Comparison of ENCODE assay signal across 22 cellular contexts in genomic region chr16:79367822-79368221, GRCh38.
A peak's percentile ranks its signal among the peaks of the same experiment; 100 is the strongest.
DNase-seq lines count a peak whose midpoint lies in the region; ATAC-seq and TF ChIP-seq lines count a peak whose summit lies in the region.
"Had no signal": no experiment of that assay in that cellular context is flagged by ENCODE, and none has a peak within 500 bp of the region (broad histone marks: within the 10 kb centered on the region; RNA-seq: fewer than 3 reads in every experiment).

No MANE protein-coding gene starts in this region.

- H2BK5ac ChIP-seq in H9 (ENCODE audit: insufficient read length, low read length): no peak overlapping the region

- H3K18ac ChIP-seq in H9 (ENCODE audit: insufficient read length, low read depth, low read length): no peak overlapping the region

- H3K36me3 ChIP-seq in right atrium auricular region (no peaks in the 10 kb centered on the region), parathyroid adenoma (ENCODE audit: control insufficient read depth, insufficient read depth, low read length) (no peaks in the 10 kb centered on the region)
- H3K36me3 ChIP-seq: BE2C; BLaER1 treated with 17β-estradiol and CSF1 and Interleukin-3, amounts not matched to agents 10 nM and 100 nM had no signal

- H3K36me3 Mint-ChIP-seq in H9 (ENCODE audit: insufficient read depth in 1 of 3, low read depth in 3 of 3) (peaks cover 0 to 8% (median 4%) of the 10 kb centered on the region in 3 experiments; a peak in 1 of 7 replicates), osteocyte (ENCODE audit: unreplicated experiment) (no peaks in the 10 kb centered on the region)
- H3K36me3 Mint-ChIP-seq in effector memory CD8-positive, alpha-beta T cell (ENCODE audit: insufficient read depth): peaks cover under 1% of the 10 kb centered on the region
- peaks cover 13% of the 10 kb centered on the region for H3K36me3 Mint-ChIP-seq in activated T-helper 2 cell treated with anti-CD3 and anti-CD28 coated beads, Interferon-gamma antibody, Interleukin-2, Interleukin-4, amounts not matched to agents 10 μg/mL and 5 μg/mL and 100 μg/mL, durations not matched to agents 14 hours and 24 hours and 36 hours (ENCODE audit: low read depth)
- H3K36me3 Mint-ChIP-seq: CD14-positive monocyte had no signal

- no peak overlapping the region for H3K4me3 Mint-ChIP-seq in H9
- no peak overlapping the region for H3K4me3 Mint-ChIP-seq in effector memory CD8-positive, alpha-beta T cell
- H3K4me3 Mint-ChIP-seq in osteocyte (ENCODE audit: unreplicated experiment): no peak overlapping the region
- H3K4me3 Mint-ChIP-seq in activated T-helper 2 cell treated with anti-CD3 and anti-CD28 coated beads, Interferon-gamma antibody, Interleukin-2, Interleukin-4, amounts not matched to agents 10 μg/mL and 5 μg/mL and 100 μg/mL, durations not matched to agents 14 hours and 24 hours and 36 hours (ENCODE audit: low read depth): no peak overlapping the region
- H3K4me3 Mint-ChIP-seq: CD14-positive monocyte; CD4-positive, alpha-beta T cell; CD8-positive, alpha-beta memory T cell had no signal

- no peak overlapping the region for H2BK12ac ChIP-seq in H9 (ENCODE audit: insufficient read length, low read depth, low read length)

- H2BK20ac ChIP-seq in H9 (ENCODE audit: low read depth, low read length, poor library complexity, severe bottlenecking): no peak overlapping the region

- H3K4ac ChIP-seq in H9 (ENCODE audit: low read depth, low read length): no peak overlapping the region

- H3K4me1 Mint-ChIP-seq in H9: peaks cover 0 to 5% of the 10 kb centered on the region in 2 experiments; a peak in 1 of 4 replicates
- H3K4me1 Mint-ChIP-seq in effector memory CD8-positive, alpha-beta T cell (ENCODE audit: low read depth in 2 of 2): peaks cover 29 to 30% of the 10 kb centered on the region in 2 donors
- no peaks in the 10 kb centered on the region for H3K4me1 Mint-ChIP-seq in osteocyte (ENCODE audit: unreplicated experiment)
- peaks cover 22% of the 10 kb centered on the region for H3K4me1 Mint-ChIP-seq in activated T-helper 2 cell treated with anti-CD3 and anti-CD28 coated beads, Interferon-gamma antibody, Interleukin-2, Interleukin-4, amounts not matched to agents 10 μg/mL and 5 μg/mL and 100 μg/mL, durations not matched to agents 14 hours and 24 hours and 36 hours (ENCODE audit: low read depth)

- H2AFZ ChIP-seq in H9 (ENCODE audit: low read length) (no peak overlapping the region), parathyroid adenoma (peak overlapping the region; percentile 67)

- H3K27ac Mint-ChIP-seq in H9: no peak overlapping the region; a peak in 1 of 7 replicates
- H3K27ac Mint-ChIP-seq in effector memory CD8-positive, alpha-beta T cell: peak overlapping the region; percentile 20 to 52
- no peak overlapping the region for H3K27ac Mint-ChIP-seq in osteocyte (ENCODE audit: unreplicated experiment)
- H3K27ac Mint-ChIP-seq in activated T-helper 2 cell treated with anti-CD3 and anti-CD28 coated beads, Interferon-gamma antibody, Interleukin-2, Interleukin-4, amounts not matched to agents 10 μg/mL and 5 μg/mL and 100 μg/mL, durations not matched to agents 14 hours and 24 hours and 36 hours: no peak overlapping the region
- H3K27ac Mint-ChIP-seq: CD14-positive monocyte; CD4-positive, alpha-beta T cell had no signal

- no peaks in the 10 kb centered on the region for H3K23me2 ChIP-seq in H9 (ENCODE audit: insufficient read length, low read depth, low read length, poor library complexity, severe bottlenecking)

- H2AK5ac ChIP-seq in H9 (ENCODE audit: insufficient read length, low read length): no peak overlapping the region

- H3K23ac ChIP-seq in H9 (ENCODE audit: insufficient read length, low read depth, low read length): no peak overlapping the region

- ATAC-seq in Right ventricle myocardium inferior: peak; percentile 62
- no peak for ATAC-seq in effector memory CD8-positive, alpha-beta T cell (replicated peaks)
- ATAC-seq: A549 had no signal

- H4K5ac ChIP-seq in H9 (ENCODE audit: insufficient read length, low read depth, low read length): no peak overlapping the region

- peaks cover 0 to 16% of the 10 kb centered on the region in 2 donors for H3K9me3 ChIP-seq in right atrium auricular region
- no peaks in the 10 kb centered on the region for H3K9me3 ChIP-seq in H9 (ENCODE audit: control insufficient read depth, low read depth, low read length)
- no peaks in the 10 kb centered on the region for H3K9me3 ChIP-seq in parathyroid adenoma (ENCODE audit: control insufficient read depth, low read length)

- H3K56ac ChIP-seq in H9 (ENCODE audit: insufficient read length, low read depth, low read length): no peak overlapping the region

- H2BK15ac ChIP-seq in H9 (ENCODE audit: low read depth, low read length): no peak overlapping the region

- WGBS in H9 (ENCODE audit: extremely low coverage, insufficient read length, low lambda C conversion rate): no CpG with 5 or more reads among the region's 5 CpGs

- no peak for TF ChIP-seq CTCF in right atrium auricular region (IDR thresholded peaks at IDR 0.05)
- no peak for TF ChIP-seq CTCF in H9 (conservative IDR thresholded peaks at IDR 0.05)
- TF ChIP-seq CTCF in parathyroid adenoma (IDR thresholded peaks at IDR 0.05): no peak
- no peak for TF ChIP-seq CTCF in osteocyte (IDR thresholded peaks at IDR 0.05)

- H3K79me1 ChIP-seq in H9 (ENCODE audit: insufficient read depth, low read depth, low read length, poor library complexity, severe bottlenecking): no peaks in the 10 kb centered on the region

- no peaks in the 10 kb centered on the region for H4K20me1 ChIP-seq in H9 (ENCODE audit: control insufficient read depth, insufficient read depth, insufficient read length)
- H4K20me1 ChIP-seq: BLaER1 treated with 17β-estradiol and CSF1 and Interleukin-3, amounts not matched to agents 10 nM and 100 nM had no signal

- H3K14ac ChIP-seq in H9 (ENCODE audit: insufficient read depth, low read length): 0 out of 2 replicates have a peak overlapping the region, but pooled peaks have one; percentile 45

- H3K27me3 Mint-ChIP-seq in H9 (ENCODE audit: low read depth): no peaks in the 10 kb centered on the region; the same call in 1 of the 2 replicates
- no peaks in the 10 kb centered on the region for H3K27me3 Mint-ChIP-seq in effector memory CD8-positive, alpha-beta T cell
- peaks cover 7% of the 10 kb centered on the region for H3K27me3 Mint-ChIP-seq in osteocyte (ENCODE audit: unreplicated experiment)
- H3K27me3 Mint-ChIP-seq in activated T-helper 2 cell treated with anti-CD3 and anti-CD28 coated beads, Interferon-gamma antibody, Interleukin-2, Interleukin-4, amounts not matched to agents 10 μg/mL and 5 μg/mL and 100 μg/mL, durations not matched to agents 14 hours and 24 hours and 36 hours (ENCODE audit: low read depth): no peaks in the 10 kb centered on the region

- H3K27ac ChIP-seq in right atrium auricular region: no peak overlapping the region
- no peak overlapping the region for H3K27ac ChIP-seq in H9 (ENCODE audit: insufficient read length, low read depth, low read length)
- H3K27ac ChIP-seq in parathyroid adenoma: no peak overlapping the region
- H3K27ac ChIP-seq: A549; BLaER1 treated with 17β-estradiol and CSF1 and Interleukin-3, amounts not matched to agents 10 nM and 100 nM had no signal

- H2BK120ac ChIP-seq in H9 (ENCODE audit: low read depth, low read length, poor library complexity, severe bottlenecking): no peak overlapping the region

- no peak overlapping the region for H4K91ac ChIP-seq in H9 (ENCODE audit: insufficient read length, low read depth, low read length)

- no peaks in the 10 kb centered on the region for H3K4me1 ChIP-seq in right atrium auricular region
- no peaks in the 10 kb centered on the region for H3K4me1 ChIP-seq in H9 (ENCODE audit: insufficient read depth, low read length)
- peaks cover 28% of the 10 kb centered on the region for H3K4me1 ChIP-seq in parathyroid adenoma
- H3K4me1 ChIP-seq: BE2C had no signal

- no peaks in the 10 kb centered on the region for H3K27me3 ChIP-seq in right atrium auricular region
- no peaks in the 10 kb centered on the region for H3K27me3 ChIP-seq in H9 (ENCODE audit: insufficient read depth, low read length)
- H3K27me3 ChIP-seq in parathyroid adenoma (ENCODE audit: control insufficient read depth, insufficient read depth, low read length): no peaks in the 10 kb centered on the region
- H3K27me3 ChIP-seq: BE2C; BLaER1 treated with 17β-estradiol and CSF1 and Interleukin-3, amounts not matched to agents 10 nM and 100 nM had no signal

- no peak overlapping the region for H3K4me2 ChIP-seq in H9 (ENCODE audit: insufficient read depth, insufficient read length, low read length)
- no peak overlapping the region for H3K4me2 ChIP-seq in parathyroid adenoma (ENCODE audit: low read length)
- H3K4me2 ChIP-seq: A549 had no signal

- H3K79me2 ChIP-seq in H9 (ENCODE audit: insufficient read depth, low read length): no peaks in the 10 kb centered on the region
- no peaks in the 10 kb centered on the region for H3K79me2 ChIP-seq in parathyroid adenoma

- peaks cover 3% of the 10 kb centered on the region in 2 experiments; a peak in 3 of 5 replicates for H3K9me3 Mint-ChIP-seq in H9
- H3K9me3 Mint-ChIP-seq in effector memory CD8-positive, alpha-beta T cell: peaks cover 2 to 17% of the 10 kb centered on the region in 2 donors
- H3K9me3 Mint-ChIP-seq in osteocyte (ENCODE audit: unreplicated experiment): peaks cover 3% of the 10 kb centered on the region
- H3K9me3 Mint-ChIP-seq in activated T-helper 2 cell treated with anti-CD3 and anti-CD28 coated beads, Interferon-gamma antibody, Interleukin-2, Interleukin-4, amounts not matched to agents 10 μg/mL and 5 μg/mL and 100 μg/mL, durations not matched to agents 14 hours and 24 hours and 36 hours: peaks cover 35% of the 10 kb centered on the region

- no peak overlapping the region for H3K9ac ChIP-seq in H9 (ENCODE audit: extremely low read depth, insufficient read length, low read length)
- no peak overlapping the region for H3K9ac ChIP-seq in parathyroid adenoma
- H3K9ac ChIP-seq: BLaER1 treated with 17β-estradiol and CSF1 and Interleukin-3, amounts not matched to agents 10 nM and 100 nM had no signal

- no peak overlapping the region for H4K8ac ChIP-seq in H9 (replicated peaks; ENCODE audit: insufficient read length, low read depth, low read length)

- H3T11ph ChIP-seq in H9 (ENCODE audit: low read length): no peak overlapping the region

- no peak overlapping the region for H3K4me3 ChIP-seq in right atrium auricular region
- H3K4me3 ChIP-seq in parathyroid adenoma (ENCODE audit: low read depth, low read length): no peak overlapping the region
- H3K4me3 ChIP-seq: A549; BLaER1 treated with 17β-estradiol and CSF1 and Interleukin-3, amounts not matched to agents 10 nM and 100 nM had no signal

- no peak for DNase-seq in Right ventricle myocardium inferior (ENCODE audit: missing footprints)
- no peak for DNase-seq in right atrium auricular region (ENCODE audit: low spot score)
- DNase-seq in H9: no peak
- no peak for DNase-seq in effector memory CD8-positive, alpha-beta T cell
- DNase-seq in osteocyte (ENCODE audit: extremely low spot score, unreplicated experiment): no peak
- DNase-seq in activated T-helper 2 cell treated with anti-CD3 and anti-CD28 coated beads, Interferon-gamma antibody, Interleukin-2, Interleukin-4, amounts not matched to agents 10 μg/mL and 5 μg/mL and 100 μg/mL, durations not matched to agents 14 hours and 24 hours and 36 hours (ENCODE audit: low spot score): no peak
- DNase-seq: 8988T; ACHN; AML-193; BE2C; Calu3; CD4-positive, alpha-beta T cell; CD8-positive, alpha-beta memory T cell; DMS53; DMS79 treated with DMSO at 0.1 percent for 48 hours; GF-D8; GOT3; HCEC 1CT had no signal

- intact Hi-C loops in Right ventricle myocardium inferior (cut with DNase I): loop anchor here (10.0 kb wide), 1 partner anchor 227 kb away; no protein-coding TSS in a partner anchor
- intact Hi-C loops in activated T-helper 2 cell treated with anti-CD3 and anti-CD28 coated beads, Interferon-gamma antibody, Interleukin-2, Interleukin-4, amounts not matched to agents 10 μg/mL and 5 μg/mL and 100 μg/mL, durations not matched to agents 14 hours and 24 hours and 36 hours (cut with micrococcal nuclease): no loop called here

Comparison
In these comparisons a context has a peak if more than half of its experiments do, and no peak if none do; other contexts are left out.
1. H3K27ac Mint-ChIP-seq: peak in effector memory CD8-positive, alpha-beta T cell (2 of 2); none in H9 (0 of 3), osteocyte (single experiment) and activated T-helper 2 cell treated with anti-CD3 and anti-CD28 coated beads, Interferon-gamma antibody, Interleukin-2, Interleukin-4, amounts not matched to agents 10 μg/mL and 5 μg/mL and 100 μg/mL, durations not matched to agents 14 hours and 24 hours and 36 hours (single experiment).